Comparison of ENCODE assay signal across 1 cellular context in the genomic region with DNA sequence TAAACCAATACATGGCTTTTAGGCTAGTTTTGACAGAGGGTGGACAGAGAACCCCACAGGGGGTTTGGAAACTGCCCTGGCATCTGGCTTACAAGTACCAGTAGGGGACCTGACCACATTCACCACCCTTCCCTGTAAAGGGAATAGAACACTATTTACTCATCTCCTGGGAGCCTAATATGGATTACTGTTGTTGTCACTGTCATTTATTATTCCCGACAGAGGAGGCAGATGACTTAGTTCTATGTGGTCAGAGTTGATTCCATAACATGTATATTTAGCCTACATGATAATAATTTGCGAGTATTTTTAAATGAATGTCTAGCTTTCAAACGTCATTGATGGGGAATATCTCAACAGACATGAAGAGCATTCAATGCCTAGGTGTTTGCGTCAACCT.
TF ChIP-seq lines count a peak whose summit lies in the region.

No MANE protein-coding gene starts in this region.

TF ChIP-seq in HEK293, 187 proteins besides CTCF, POLR2A, EP300 and RAD21 (continued from another document):
- TF ChIP-seq ZBTB17 (tag by site-specific recombination; IDR thresholded peaks at IDR 0.05) (no peak; the same call in 1 of the 2 replicates), ZNF394 (tag by site-specific recombination; IDR thresholded peaks at IDR 0.05; ENCODE audit: borderline replicate concordance) (0 out of 2 replicates have a peak, but pooled peaks have one; percentile 15), ZNF843 (tag by site-specific recombination; IDR thresholded peaks at IDR 0.05) (peak; percentile 69), ZNF629 (tag by site-specific recombination; IDR thresholded peaks at IDR 0.05) (peak; percentile 79), ZNF37A (tag by site-specific recombination; IDR thresholded peaks at IDR 0.05) (no peak), IKZF3 (tag by site-specific recombination; IDR thresholded peaks at IDR 0.05) (peak; percentile 39; the same call in 1 of the 2 replicates), AEBP2 (tag by site-specific recombination; IDR thresholded peaks at IDR 0.05; ENCODE audit: borderline replicate concordance) (no peak)
